In genomic region chr1:12562955-12563576, GRCh38 we compare ENCODE assay signal across 2 cellular contexts.
A peak's percentile ranks its signal among the peaks of the same experiment; 100 is the strongest.
TF ChIP-seq lines count a peak whose summit lies in the region.

No MANE protein-coding gene starts in this region.

TF ChIP-seq in K562, 482 proteins besides CTCF, POLR2A, EP300 and RAD21 (continues in another document):
- TF ChIP-seq HLTF (IDR thresholded peaks at IDR 0.05) (peak; percentile 94), ZNF707 (CRISPR knock-in tag; conservative IDR thresholded peaks at IDR 0.05) (no peak), ZNF318 (IDR thresholded peaks at IDR 0.05; ENCODE audit: borderline replicate concordance in 1 of 2, low read depth in 1 of 2) (0 out of 4 replicates have a peak, but pooled peaks of 1 of the 2 experiments have one; percentile 32), CHAMP1 (IDR thresholded peaks at IDR 0.05) (peak; percentile 71; the same call in 1 of the 2 replicates), TOE1 (IDR thresholded peaks at IDR 0.05; ENCODE audit: borderline replicate concordance) (0 out of 2 replicates have a peak, but pooled peaks have one; percentile 25), TOE1 (CRISPR knock-in tag; IDR thresholded peaks at IDR 0.05; ENCODE audit: borderline replicate concordance, low read depth) (no peak), ZNF280B (CRISPR knock-in tag; IDR thresholded peaks at IDR 0.05) (peak; percentile 90; the same call in 1 of the 2 replicates), ZZZ3 (IDR thresholded peaks at IDR 0.05) (no peak), EP400 (IDR thresholded peaks at IDR 0.05) (peak; percentile 16; the same call in 1 of the 2 replicates), TRIM28 (IDR thresholded peaks at IDR 0.05) (peak; percentile 98), SMAD3 (CRISPR knock-in tag; conservative IDR thresholded peaks at IDR 0.05) (no peak), BRD9 (IDR thresholded peaks at IDR 0.05; ENCODE audit: low read depth, partially characterized antibody) (peak; percentile 26), ARID1B (IDR thresholded peaks at IDR 0.05) (0 out of 2 replicates have a peak, but pooled peaks have one; percentile 10), ZFP36 (IDR thresholded peaks at IDR 0.05; ENCODE audit: low read depth, low read length, partially characterized antibody) (peak; percentile 42), ZEB2 (IDR thresholded peaks at IDR 0.05) (peak; percentile 88)

TF ChIP-seq in HepG2, 621 proteins besides CTCF, POLR2A, EP300 and RAD21:
- TF ChIP-seq ZNF841 (CRISPR knock-in tag; IDR thresholded peaks at IDR 0.05; ENCODE audit: borderline replicate concordance) (peak; percentile 100), FOXA1 (IDR thresholded peaks at IDR 0.05) (no peak), FOXA1 (CRISPR knock-in tag; IDR thresholded peaks at IDR 0.05) (no peak)
